In genomic region chr3:156483426-156483825, GRCh38 we compare ENCODE assay signal across 8 cellular contexts.
A peak's percentile ranks its signal among the peaks of the same experiment; 100 is the strongest.
DNase-seq lines count a peak whose midpoint lies in the region; ATAC-seq and TF ChIP-seq lines count a peak whose summit lies in the region.

No MANE protein-coding gene starts in this region.

- POLR2A ChIA-PET in activated CD8-positive, alpha-beta T cell treated with anti-CD3 and anti-CD28 coated beads, Interleukin-2, amount 10 ng/mL, durations not matched to agents 7 days and 5 days (lab: Charles Lee), result interaction anchor here (0.6 to 1.2 kb wide), 3 partner anchors 27 to 676 kb away, joined by 3 to 5 read pairs (median 3); partner anchors contain the start of gene CCNL1

- no peaks in the 10 kb centered on the region for H3K9me3 Mint-ChIP-seq in activated CD8-positive, alpha-beta T cell treated with anti-CD3 and anti-CD28 coated beads, Interleukin-2, amount 10 ng/mL, durations not matched to agents 7 days and 5 days (ENCODE audit: insufficient read depth)
- H3K9me3 Mint-ChIP-seq in type B pancreatic cell (no peaks in the 10 kb centered on the region), endothelial cell (ENCODE audit: unreplicated experiment) (no peaks in the 10 kb centered on the region)

- peak overlapping the region; percentile 71 for H3K4me3 Mint-ChIP-seq in activated CD8-positive, alpha-beta T cell treated with anti-CD3 and anti-CD28 coated beads, Interleukin-2, amount 10 ng/mL, durations not matched to agents 7 days and 5 days
- H3K4me3 Mint-ChIP-seq in type B pancreatic cell (no peak overlapping the region), endothelial cell (ENCODE audit: unreplicated experiment) (no peak overlapping the region)

- no peak for TF ChIP-seq CTCF in type B pancreatic cell (conservative IDR thresholded peaks at IDR 0.05)
- TF ChIP-seq CTCF in endothelial cell (IDR thresholded peaks at IDR 0.05; ENCODE audit: unreplicated experiment), result no peak

- peaks cover 37% of the 10 kb centered on the region for H3K4me1 Mint-ChIP-seq in activated CD8-positive, alpha-beta T cell treated with anti-CD3 and anti-CD28 coated beads, Interleukin-2, amount 10 ng/mL, durations not matched to agents 7 days and 5 days (ENCODE audit: low read depth)
- H3K4me1 Mint-ChIP-seq in type B pancreatic cell (ENCODE audit: unreplicated experiment) (peaks cover 22% of the 10 kb centered on the region), endothelial cell (ENCODE audit: unreplicated experiment) (no peaks in the 10 kb centered on the region)

- CTCF ChIA-PET in activated CD8-positive, alpha-beta T cell treated with anti-CD3 and anti-CD28 coated beads, Interleukin-2, amount 10 ng/mL, durations not matched to agents 7 days and 5 days (lab: Charles Lee), result interaction anchor here (0.7 to 10.0 kb wide), 11 partner anchors 9 to 654 kb away, joined by 3 to 99 read pairs (median 5); no protein-coding TSS in a partner anchor

- no peaks in the 10 kb centered on the region for H3K36me3 Mint-ChIP-seq in activated CD8-positive, alpha-beta T cell treated with anti-CD3 and anti-CD28 coated beads, Interleukin-2, amount 10 ng/mL, durations not matched to agents 7 days and 5 days (ENCODE audit: low read depth)
- H3K36me3 Mint-ChIP-seq in type B pancreatic cell (no peaks in the 10 kb centered on the region), endothelial cell (ENCODE audit: low read depth, unreplicated experiment) (no peaks in the 10 kb centered on the region)

- ATAC-seq in GM19455 (IDR thresholded peaks at IDR 0.05; ENCODE audit: unreplicated experiment) (peak; percentile 86), HG03457 (IDR thresholded peaks at IDR 0.05; ENCODE audit: unreplicated experiment) (peak; percentile 87), left cardiac atrium (peak; percentile 67 to 81)
- ATAC-seq in activated CD8-positive, alpha-beta T cell treated with anti-CD3 and anti-CD28 coated beads, Interleukin-2, amount 10 ng/mL, durations not matched to agents 7 days and 5 days, result peak; percentile 85

- H3K27me3 Mint-ChIP-seq in activated CD8-positive, alpha-beta T cell treated with anti-CD3 and anti-CD28 coated beads, Interleukin-2, amount 10 ng/mL, durations not matched to agents 7 days and 5 days (ENCODE audit: low read depth), result peaks cover 7% of the 10 kb centered on the region
- H3K27me3 Mint-ChIP-seq in type B pancreatic cell (no peaks in the 10 kb centered on the region), endothelial cell (ENCODE audit: unreplicated experiment) (no peaks in the 10 kb centered on the region)

- intact Hi-C loops in left cardiac atrium (cut with DNase I), result no loop called here

- peak overlapping the region; percentile 87 for H3K27ac Mint-ChIP-seq in activated CD8-positive, alpha-beta T cell treated with anti-CD3 and anti-CD28 coated beads, Interleukin-2, amount 10 ng/mL, durations not matched to agents 7 days and 5 days
- H3K27ac Mint-ChIP-seq in type B pancreatic cell, result peak overlapping the region; percentile 52
- no peak overlapping the region for H3K27ac Mint-ChIP-seq in endothelial cell (ENCODE audit: unreplicated experiment)

- peak; percentile 93 for DNase-seq in ELR (ENCODE audit: low read depth)
- peak; percentile 43 for DNase-seq in activated CD8-positive, alpha-beta T cell treated with anti-CD3 and anti-CD28 coated beads, Interleukin-2, amount 10 ng/mL, durations not matched to agents 7 days and 5 days
- no peak for DNase-seq in left cardiac atrium
- DNase-seq in type B pancreatic cell (ENCODE audit: extremely low spot score, unreplicated experiment), result no peak
- no peak for DNase-seq in endothelial cell (ENCODE audit: low spot score)
- DNase-seq in OCI-M2 (lab: John Stamatoyannopoulos, UW; ENCODE audit: unreplicated experiment), result no peak

Comparison
In these comparisons a context has a peak if more than half of its experiments do, and no peak if none do; other contexts are left out.
1. DNase-seq: peak in ELR (single experiment) and activated CD8-positive, alpha-beta T cell treated with anti-CD3 and anti-CD28 coated beads, Interleukin-2, amount 10 ng/mL, durations not matched to agents 7 days and 5 days (single experiment); none in left cardiac atrium (single experiment), type B pancreatic cell (single experiment), endothelial cell (single experiment) and OCI-M2 (single experiment).
2. Peak in every context shown above with its lines, with median percentiles within 50 percentile points of each other: ATAC-seq.